8 cellular contexts compared by ENCODE assay signal in genomic region chr9:128457207-128457606, GRCh38. TPM values are rescaled to one million over a fixed set of nuclear protein-coding genes. Genes with fewer than 3 reads are reported as not detected.
DNase-seq lines count a peak whose midpoint lies in the region; ATAC-seq and TF ChIP-seq lines count a peak whose summit lies in the region.

No MANE protein-coding gene starts in this region.

- no peaks in the 10 kb centered on the region for H3K27me3 ChIP-seq in HAP-1 (ENCODE audit: low read depth)
- H3K27me3 ChIP-seq in right cardiac atrium (ENCODE audit: control insufficient read depth, insufficient read depth) = no peaks in the 10 kb centered on the region

- H3K4me1 ChIP-seq in HAP-1 (no peaks in the 10 kb centered on the region; the same call in 1 of the 2 replicates), right cardiac atrium (ENCODE audit: control insufficient read depth, insufficient read depth, low read length) (peaks cover 3% of the 10 kb centered on the region)

- no peaks in the 10 kb centered on the region for H3K9me3 ChIP-seq in HAP-1
- H3K9me3 ChIP-seq in right cardiac atrium (ENCODE audit: control insufficient read depth, low read length) = no peaks in the 10 kb centered on the region

- intact Hi-C loops in right cardiac atrium (cut with DNase I) = no loop called here

- H3K36me3 ChIP-seq in HAP-1 (replicated peaks) = peaks cover 28% of the 10 kb centered on the region

- in situ Hi-C loops in HAP-1 (cut with MboI; ENCODE audit: low sequenced_read_pairs) = no loop called here

- 45% methylated on average over 14 of the region's 14 CpGs for WGBS in right cardiac atrium

- H3K4me3 ChIP-seq in HAP-1 = peak overlapping the region; percentile 86
- H3K4me3 ChIP-seq in WI38 (ENCODE audit: low read depth, low read length) = peak overlapping the region; percentile 86
- H3K4me3 ChIP-seq in right cardiac atrium (ENCODE audit: low read length) = peak overlapping the region; percentile 65
- H3K4me3 ChIP-seq in skin epidermis = peak overlapping the region; percentile 69 to 100 (median 85)

- peak in 1 of 2 experiments; percentile 16 for DNase-seq in HAP-1 (ENCODE audit: low spot score in 2 of 2)
- no peak for DNase-seq in right cardiac atrium
- DNase-seq in ureter (ENCODE audit: low spot score) = no peak
- no peak for DNase-seq in stimulated activated CD4-positive, alpha-beta T cell treated with anti-CD3 and anti-CD28 coated beads, Interleukin-4, amount 100 ng/mL, for 24 hours

- no peak overlapping the region for H3K27ac ChIP-seq in right cardiac atrium (ENCODE audit: low read length)
- H3K27ac ChIP-seq in skin epidermis = peak overlapping the region in 6 of 21 experiments; percentile 44 to 97 (median 88)

- ATAC-seq in right cardiac atrium (no peak), HG02623 (IDR thresholded peaks at IDR 0.05; ENCODE audit: unreplicated experiment) (no peak), GM18517 (IDR thresholded peaks at IDR 0.05; ENCODE audit: unreplicated experiment) (no peak)

- no peak for TF ChIP-seq CTCF in WI38 (IDR thresholded peaks at IDR 0.05; ENCODE audit: low read depth, low read length)

RNA-seq across cellular contexts. Expression of gene ODF2, which starts 1.4 kb away (rescaled TPM):
- total RNA-seq in right cardiac atrium (10 to 100 TPM; 13.8 to 15.4 (median 14.4) TPM), ureter (24.0 TPM)
- 9.6 TPM for polyA plus RNA-seq in right cardiac atrium

RNA-seq across cellular contexts. Expression of gene CERCAM, which starts 36.5 kb away (rescaled TPM):
- total RNA-seq in right cardiac atrium = 10 to 100 TPM; 12.8 to 23.2 (median 17.7) TPM
- 12.3 TPM for polyA plus RNA-seq in right cardiac atrium
- 51.3 TPM for total RNA-seq in ureter

RNA-seq across cellular contexts. Expression of gene GLE1, which starts 47.3 kb away (rescaled TPM):
- total RNA-seq in right cardiac atrium = 10 to 100 TPM; 15.7 to 19.3 (median 17.9) TPM
- 10.6 TPM for polyA plus RNA-seq in right cardiac atrium
- 19.8 TPM for total RNA-seq in ureter
